ENCODE assay signal across 8 cellular contexts in genomic region chr2:172427256-172427989, GRCh38. TPM values are rescaled to one million over a fixed set of nuclear protein-coding genes. Genes with fewer than 3 reads are reported as not detected.
A peak's percentile ranks its signal among the peaks of the same experiment; 100 is the strongest.
DNase-seq lines count a peak whose midpoint lies in the region; ATAC-seq and TF ChIP-seq lines count a peak whose summit lies in the region.

Gene ITGA6 (plus strand): TSS chr2:172427586.

- H3K9me3 ChIP-seq in DOHH2 (ENCODE audit: control insufficient read depth, insufficient read depth, low read length), result no peaks in the 10 kb centered on the region
- 0 out of 2 replicates have a peak, but pooled peaks cover 5% of the 10 kb centered on the region for H3K9me3 ChIP-seq in SJSA1 (replicated peaks)
- H3K9me3 ChIP-seq in neural progenitor cell (ENCODE audit: low read depth), result no peaks in the 10 kb centered on the region

- H2AFZ ChIP-seq in neural progenitor cell (replicated peaks), result peak within 1 kb of the TSS; percentile 59

- H3K4me2 ChIP-seq in DOHH2 (ENCODE audit: low read length) (peak within 1 kb of the TSS; percentile 66), neural progenitor cell (peak within 1 kb of the TSS; percentile 88)

- H3K27me3 ChIP-seq in DOHH2 (ENCODE audit: control insufficient read depth, low read length), result peaks cover 64% of the 10 kb centered on the region
- no peaks in the 10 kb centered on the region for H3K27me3 ChIP-seq in SJSA1 (replicated peaks)
- no peaks in the 10 kb centered on the region for H3K27me3 ChIP-seq in foreskin keratinocyte
- H3K27me3 ChIP-seq in neural progenitor cell, result peaks cover 10% of the 10 kb centered on the region

- H3K4me3 Mint-ChIP-seq in neural progenitor cell, result peak within 1 kb of the TSS; percentile 90
- peak within 1 kb of the TSS; percentile 86 to 90 for H3K4me3 Mint-ChIP-seq in stimulated activated naive CD8-positive, alpha-beta T cell treated with anti-CD3 and anti-CD28 coated beads, Interleukin-15, amount 100 ng/mL, for 72 hours

- H3K27ac Mint-ChIP-seq in neural progenitor cell, result peak within 1 kb of the TSS; percentile 50
- peak within 1 kb of the TSS; percentile 34 to 80 for H3K27ac Mint-ChIP-seq in stimulated activated naive CD8-positive, alpha-beta T cell treated with anti-CD3 and anti-CD28 coated beads, Interleukin-15, amount 100 ng/mL, for 72 hours

- no peaks in the 10 kb centered on the region for H3K9me3 Mint-ChIP-seq in neural progenitor cell
- no peaks in the 10 kb centered on the region for H3K9me3 Mint-ChIP-seq in stimulated activated naive CD8-positive, alpha-beta T cell treated with anti-CD3 and anti-CD28 coated beads, Interleukin-15, amount 100 ng/mL, for 72 hours

- no peaks in the 10 kb centered on the region for H3K36me3 ChIP-seq in DOHH2 (ENCODE audit: control insufficient read depth, low read length)
- no peaks in the 10 kb centered on the region for H3K36me3 ChIP-seq in SJSA1
- no peaks in the 10 kb centered on the region for H3K36me3 ChIP-seq in neural progenitor cell

- H3K4me1 Mint-ChIP-seq in neural progenitor cell, result peaks cover 37% of the 10 kb centered on the region
- H3K4me1 Mint-ChIP-seq in stimulated activated naive CD8-positive, alpha-beta T cell treated with anti-CD3 and anti-CD28 coated beads, Interleukin-15, amount 100 ng/mL, for 72 hours, result peaks cover 23% of the 10 kb centered on the region

- H3K9me2 ChIP-seq in DOHH2 (replicated peaks; ENCODE audit: control insufficient read depth, low read length), result no peaks in the 10 kb centered on the region

- no peaks in the 10 kb centered on the region for H3F3A ChIP-seq in DOHH2 (ENCODE audit: control insufficient read depth, insufficient read depth)
- peaks cover 36% of the 10 kb centered on the region for H3F3A ChIP-seq in neural progenitor cell (ENCODE audit: low read depth)

- peaks cover 15% of the 10 kb centered on the region for H3K36me3 Mint-ChIP-seq in neural progenitor cell

- no peak within 1 kb of the TSS for H3K27ac ChIP-seq in DOHH2 (ENCODE audit: low read depth, low read length)
- no peak within 1 kb of the TSS for H3K27ac ChIP-seq in SJSA1
- H3K27ac ChIP-seq in foreskin keratinocyte, result peak within 1 kb of the TSS; percentile 83
- peak within 1 kb of the TSS; percentile 84 for H3K27ac ChIP-seq in neural progenitor cell

- H4K20me1 ChIP-seq in DOHH2 (ENCODE audit: control insufficient read depth, insufficient read depth, low read depth, low read length), result no peaks in the 10 kb centered on the region
- peaks cover 36% of the 10 kb centered on the region for H4K20me1 ChIP-seq in neural progenitor cell (ENCODE audit: low read depth)

- peaks cover 9% of the 10 kb centered on the region for H3K27me3 Mint-ChIP-seq in neural progenitor cell (ENCODE audit: insufficient read depth, low read depth)
- H3K27me3 Mint-ChIP-seq in stimulated activated naive CD8-positive, alpha-beta T cell treated with anti-CD3 and anti-CD28 coated beads, Interleukin-15, amount 100 ng/mL, for 72 hours, result no peaks in the 10 kb centered on the region

- peak; percentile 66 for DNase-seq in Jurkat, Clone E6-1 (ENCODE audit: low read depth, low spot score)
- DNase-seq in SJSA1 (ENCODE audit: low read depth in 1 of 2, low spot score in 2 of 2), result peak; percentile 62 to 76
- peak; percentile 56 for DNase-seq in activated gamma-delta T cell treated with anti-CD3 and anti-CD28 coated beads, Interleukin-2, amount 50 U/mL, for 16 hours (ENCODE audit: low read depth)
- peak; percentile 72 to 84 for DNase-seq in foreskin keratinocyte
- peak; percentile 93 for DNase-seq in neural progenitor cell (ENCODE audit: low spot score)
- DNase-seq in stimulated activated naive CD8-positive, alpha-beta T cell treated with anti-CD3 and anti-CD28 coated beads, Interleukin-15, amount 100 ng/mL, for 72 hours, result peak; percentile 71 to 75

- H3K4me3 ChIP-seq in DOHH2 (ENCODE audit: low read length) (peak within 1 kb of the TSS; percentile 60), SJSA1 (peak within 1 kb of the TSS; percentile 74), neural progenitor cell (peak within 1 kb of the TSS; percentile 84)
- peak within 1 kb of the TSS; percentile 59 for H3K4me3 ChIP-seq in Jurkat, Clone E6-1 (ENCODE audit: low read length)

- peak; percentile 72 for ATAC-seq in foreskin keratinocyte
- peak; percentile 78 for ATAC-seq in stimulated activated naive CD8-positive, alpha-beta T cell treated with anti-CD3 and anti-CD28 coated beads, Interleukin-15, amount 100 ng/mL, for 72 hours
- ATAC-seq in GM18858 (IDR thresholded peaks at IDR 0.05; ENCODE audit: unreplicated experiment), result no peak

- H3K9ac ChIP-seq in neural progenitor cell, result peak within 1 kb of the TSS; percentile 33

- H3K79me2 ChIP-seq in DOHH2 (ENCODE audit: control insufficient read depth, low read length), result no peaks in the 10 kb centered on the region
- H3K79me2 ChIP-seq in neural progenitor cell (ENCODE audit: low read depth), result peaks cover 49% of the 10 kb centered on the region

- TF ChIP-seq CTCF in DOHH2 (IDR thresholded peaks at IDR 0.05; ENCODE audit: low read depth, low read length, poor library complexity, severe bottlenecking) (no peak), foreskin keratinocyte (conservative IDR thresholded peaks at IDR 0.05) (peak; percentile 44), neural progenitor cell (IDR thresholded peaks at IDR 0.05) (peak; percentile 42)

- H3K4me1 ChIP-seq in DOHH2 (ENCODE audit: control insufficient read depth, low read length) (peaks cover 3% of the 10 kb centered on the region; the same call in 1 of the 2 replicates), SJSA1 (replicated peaks) (peaks cover 14% of the 10 kb centered on the region), foreskin keratinocyte (peaks cover 17% of the 10 kb centered on the region), neural progenitor cell (peaks cover 48% of the 10 kb centered on the region)

RNA-seq across cellular contexts. Expression of gene ITGA6, which starts in this region (rescaled TPM):
- polyA plus RNA-seq in Jurkat, Clone E6-1 (2012; ENCODE audit: insufficient read depth, insufficient read length), result 6.8 TPM
- total RNA-seq in SJSA1 (2014; rRNA removed; shearing (Covaris generic)), result 26.7 and 32.9 TPM in 2 replicates
- 815 and 842 TPM in 2 replicates for total RNA-seq in foreskin keratinocyte
- polyA plus RNA-seq in foreskin keratinocyte, result 168 and 201 TPM in 2 replicates
- 97.2 and 161 TPM in 2 replicates for total RNA-seq in neural progenitor cell (ENCODE audit: low replicate concordance)

Comparison
In these comparisons a context has a peak if more than half of its experiments do, and no peak if none do; other contexts are left out.
1. H3K27ac ChIP-seq: peak in foreskin keratinocyte (single experiment) and neural progenitor cell (single experiment); none in DOHH2 (single experiment) and SJSA1 (single experiment).
2. Peak in every context shown above with its lines, with median percentiles within 50 percentile points of each other: H3K4me3 ChIP-seq and DNase-seq.